Comparison of ENCODE assay signal across 23 cellular contexts in genomic region chr11:68914761-68915160, GRCh38.
"Had no signal": no experiment of that assay in that cellular context is flagged by ENCODE, and none has a peak within 500 bp of the region (broad histone marks: within the 10 kb centered on the region; RNA-seq: fewer than 3 reads in every experiment).

No MANE protein-coding gene starts in this region.

- H3K4me3 Mint-ChIP-seq: activated CD4-positive, alpha-beta memory T cell treated with anti-CD3 and anti-CD28 coated beads, Interleukin-2, amount 10 ng/mL, durations not matched to agents 7 days and 5 days; activated CD4-positive, alpha-beta T cell treated with anti-CD3 and anti-CD28 coated beads for 36 hours; activated CD4-positive, alpha-beta T cell treated with anti-CD3 and anti-CD28 coated beads, Interleukin-2, amount 10 ng/mL, durations not matched to agents 24 days and 14 days; activated naive CD4-positive, alpha-beta T cell treated with anti-CD3 and anti-CD28 coated beads for 36 hours; activated naive CD4-positive, alpha-beta T cell treated with anti-CD3 and anti-CD28 coated beads, Interleukin-2, amount 50 U/mL, for 24 hours; activated naive CD8-positive, alpha-beta T cell treated with anti-CD3 and anti-CD28 coated beads for 36 hours; activated naive CD8-positive, alpha-beta T cell treated with anti-CD3 and anti-CD28 coated beads, Interleukin-2, amount 50 U/mL, for 24 hours; activated T-cell treated with anti-CD3 and anti-CD28 coated beads, Interleukin-2, amount 50 U/mL, for 4 hours; activated T-helper 17 cell treated with anti-CD3 and anti-CD28 coated beads, Interleukin-2, amount 50 U/mL, for 72 hours had no signal

- H3K4me1 ChIP-seq: adrenal gland, body of pancreas, colonic mucosa, esophagus squamous epithelium, gastroesophageal sphincter had no signal

- H3K4me3 ChIP-seq: adrenal gland, body of pancreas, colonic mucosa, esophagus squamous epithelium, gastroesophageal sphincter had no signal

- H3K27ac Mint-ChIP-seq: activated CD4-positive, alpha-beta memory T cell treated with anti-CD3 and anti-CD28 coated beads, Interleukin-2, amount 10 ng/mL, durations not matched to agents 7 days and 5 days; activated CD4-positive, alpha-beta T cell treated with anti-CD3 and anti-CD28 coated beads for 36 hours; activated CD4-positive, alpha-beta T cell treated with anti-CD3 and anti-CD28 coated beads, Interleukin-2, amount 10 ng/mL, durations not matched to agents 24 days and 14 days; activated naive CD4-positive, alpha-beta T cell treated with anti-CD3 and anti-CD28 coated beads for 36 hours; activated naive CD4-positive, alpha-beta T cell treated with anti-CD3 and anti-CD28 coated beads, Interleukin-2, amount 50 U/mL, for 24 hours; activated naive CD8-positive, alpha-beta T cell treated with anti-CD3 and anti-CD28 coated beads for 36 hours; activated naive CD8-positive, alpha-beta T cell treated with anti-CD3 and anti-CD28 coated beads, Interleukin-2, amount 50 U/mL, for 24 hours; activated T-helper 17 cell treated with anti-CD3 and anti-CD28 coated beads, Interleukin-2, amount 50 U/mL, for 72 hours had no signal

- H3K27ac ChIP-seq: adrenal gland, body of pancreas, colonic mucosa, epithelial cell of prostate, esophagus squamous epithelium, gastroesophageal sphincter had no signal

- DNase-seq: activated CD4-positive, alpha-beta memory T cell treated with anti-CD3 and anti-CD28 coated beads, Interleukin-2, amount 10 ng/mL, durations not matched to agents 7 days and 5 days; activated CD4-positive, alpha-beta T cell treated with anti-CD3 and anti-CD28 coated beads for 36 hours; activated CD4-positive, alpha-beta T cell treated with anti-CD3 and anti-CD28 coated beads, Interleukin-2, amount 10 ng/mL, durations not matched to agents 24 days and 14 days; activated CD4-positive, CD25-positive, alpha-beta regulatory T cell; activated CD4-positive, CD25-positive, alpha-beta regulatory T cell treated with anti-CD3 and anti-CD28 coated beads, Interleukin-2, amount 50 U/mL, for 72 hours; activated CD8-positive, alpha-beta memory T cell treated with anti-CD3 and anti-CD28 coated beads, Interleukin-2, amount 50 U/mL, for 48 hours; activated effector memory CD4-positive, alpha-beta T cell treated with Interleukin-2 at 50 U/mL for 16 hours; activated naive CD4-positive, alpha-beta T cell treated with anti-CD3 and anti-CD28 coated beads for 36 hours; activated naive CD8-positive, alpha-beta T cell treated with anti-CD3 and anti-CD28 coated beads for 36 hours; activated naive CD8-positive, alpha-beta T cell treated with anti-CD3 and anti-CD28 coated beads, Interleukin-2, amount 50 U/mL, for 24 hours; activated T-cell treated with anti-CD3 and anti-CD28 coated beads, Interleukin-2, amount 50 U/mL, for 4 hours; adrenal gland; amygdala; body of pancreas; caudate nucleus; colonic mucosa; effector CD8-positive, alpha-beta T cell; esophagus squamous epithelium; T-helper 2 cell had no signal

- H3K27me3 Mint-ChIP-seq: activated CD4-positive, alpha-beta memory T cell treated with anti-CD3 and anti-CD28 coated beads, Interleukin-2, amount 10 ng/mL, durations not matched to agents 7 days and 5 days; activated CD4-positive, alpha-beta T cell treated with anti-CD3 and anti-CD28 coated beads for 36 hours; activated CD4-positive, alpha-beta T cell treated with anti-CD3 and anti-CD28 coated beads, Interleukin-2, amount 10 ng/mL, durations not matched to agents 24 days and 14 days; activated naive CD4-positive, alpha-beta T cell treated with anti-CD3 and anti-CD28 coated beads, Interleukin-2, amount 50 U/mL, for 24 hours; activated naive CD8-positive, alpha-beta T cell treated with anti-CD3 and anti-CD28 coated beads for 36 hours; activated naive CD8-positive, alpha-beta T cell treated with anti-CD3 and anti-CD28 coated beads, Interleukin-2, amount 50 U/mL, for 24 hours; activated T-helper 17 cell treated with anti-CD3 and anti-CD28 coated beads, Interleukin-2, amount 50 U/mL, for 72 hours had no signal

- H3K4me1 Mint-ChIP-seq: activated CD4-positive, alpha-beta T cell treated with anti-CD3 and anti-CD28 coated beads for 36 hours; activated CD4-positive, alpha-beta T cell treated with anti-CD3 and anti-CD28 coated beads, Interleukin-2, amount 10 ng/mL, durations not matched to agents 24 days and 14 days; activated naive CD4-positive, alpha-beta T cell treated with anti-CD3 and anti-CD28 coated beads, Interleukin-2, amount 50 U/mL, for 24 hours; activated naive CD8-positive, alpha-beta T cell treated with anti-CD3 and anti-CD28 coated beads for 36 hours; activated naive CD8-positive, alpha-beta T cell treated with anti-CD3 and anti-CD28 coated beads, Interleukin-2, amount 50 U/mL, for 24 hours; activated T-helper 17 cell treated with anti-CD3 and anti-CD28 coated beads, Interleukin-2, amount 50 U/mL, for 72 hours had no signal

- H3K9me3 ChIP-seq: adrenal gland, body of pancreas, colonic mucosa, esophagus squamous epithelium, gastroesophageal sphincter had no signal

- H3K9me3 Mint-ChIP-seq: activated CD4-positive, alpha-beta memory T cell treated with anti-CD3 and anti-CD28 coated beads, Interleukin-2, amount 10 ng/mL, durations not matched to agents 7 days and 5 days; activated CD4-positive, alpha-beta T cell treated with anti-CD3 and anti-CD28 coated beads, Interleukin-2, amount 10 ng/mL, durations not matched to agents 24 days and 14 days; activated naive CD4-positive, alpha-beta T cell treated with anti-CD3 and anti-CD28 coated beads for 36 hours; activated naive CD4-positive, alpha-beta T cell treated with anti-CD3 and anti-CD28 coated beads, Interleukin-2, amount 50 U/mL, for 24 hours; activated naive CD8-positive, alpha-beta T cell treated with anti-CD3 and anti-CD28 coated beads for 36 hours; activated naive CD8-positive, alpha-beta T cell treated with anti-CD3 and anti-CD28 coated beads, Interleukin-2, amount 50 U/mL, for 24 hours; activated T-cell treated with anti-CD3 and anti-CD28 coated beads, Interleukin-2, amount 50 U/mL, for 4 hours; activated T-helper 17 cell treated with anti-CD3 and anti-CD28 coated beads, Interleukin-2, amount 50 U/mL, for 72 hours had no signal

- H3K27me3 ChIP-seq: adrenal gland, body of pancreas, colonic mucosa, esophagus squamous epithelium, gastroesophageal sphincter had no signal
